Comparison of ENCODE assay signal across 1 cellular context in the genomic region with DNA sequence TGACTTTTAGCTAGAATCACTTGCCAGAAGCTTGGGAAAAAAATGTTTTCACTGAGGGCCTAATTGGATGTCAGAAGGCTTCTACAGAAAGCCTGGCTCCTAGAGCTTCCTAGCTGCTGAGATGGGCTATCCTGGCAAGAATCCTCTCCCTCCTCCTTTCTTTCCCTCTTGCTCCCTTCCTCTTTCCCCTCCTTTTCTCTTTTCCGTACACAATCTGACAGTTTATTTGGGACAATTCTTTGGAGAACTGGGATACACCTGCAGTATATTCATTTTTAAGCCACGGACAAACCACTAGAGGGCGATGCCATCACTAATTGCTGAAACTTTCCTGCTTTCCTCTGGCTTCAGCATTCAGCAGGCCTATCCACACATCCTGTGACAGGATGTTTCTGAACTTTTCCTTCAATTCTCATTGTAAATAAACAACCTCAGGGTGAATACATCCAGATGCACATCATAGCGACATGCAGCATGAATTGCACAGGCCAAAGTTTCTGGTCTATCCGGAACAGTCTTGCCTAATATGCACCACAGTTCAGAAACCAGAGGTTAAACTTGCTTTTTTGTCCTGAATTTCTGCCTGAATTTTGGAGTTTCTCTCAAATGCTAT.
A peak's percentile ranks its signal among the peaks of the same experiment; 100 is the strongest.
TF ChIP-seq lines count a peak whose summit lies in the region.

No MANE protein-coding gene starts in this region.

TF ChIP-seq in HepG2, 621 proteins besides CTCF, POLR2A, EP300 and RAD21 (continued from another document and continues in another):
- TF ChIP-seq, protein P1, sequence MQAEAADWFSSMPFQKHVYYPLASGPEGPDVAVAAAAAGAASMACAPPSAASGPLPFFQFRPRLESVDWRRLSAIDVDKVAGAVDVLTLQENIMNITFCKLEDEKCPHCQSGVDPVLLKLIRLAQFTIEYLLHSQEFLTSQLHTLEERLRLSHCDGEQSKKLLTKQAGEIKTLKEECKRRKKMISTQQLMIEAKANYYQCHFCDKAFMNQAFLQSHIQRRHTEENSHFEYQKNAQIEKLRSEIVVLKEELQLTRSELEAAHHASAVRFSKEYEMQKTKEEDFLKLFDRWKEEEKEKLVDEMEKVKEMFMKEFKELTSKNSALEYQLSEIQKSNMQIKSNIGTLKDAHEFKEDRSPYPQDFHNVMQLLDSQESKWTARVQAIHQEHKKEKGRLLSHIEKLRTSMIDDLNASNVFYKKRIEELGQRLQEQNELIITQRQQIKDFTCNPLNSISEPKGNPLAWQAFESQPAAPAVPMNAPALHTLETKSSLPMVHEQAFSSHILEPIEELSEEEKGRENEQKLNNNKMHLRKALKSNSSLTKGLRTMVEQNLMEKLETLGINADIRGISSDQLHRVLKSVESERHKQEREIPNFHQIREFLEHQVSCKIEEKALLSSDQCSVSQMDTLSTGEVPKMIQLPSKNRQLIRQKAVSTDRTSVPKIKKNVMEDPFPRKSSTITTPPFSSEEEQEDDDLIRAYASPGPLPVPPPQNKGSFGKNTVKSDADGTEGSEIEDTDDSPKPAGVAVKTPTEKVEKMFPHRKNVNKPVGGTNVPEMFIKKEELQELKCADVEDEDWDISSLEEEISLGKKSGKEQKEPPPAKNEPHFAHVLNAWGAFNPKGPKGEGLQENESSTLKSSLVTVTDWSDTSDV (CRISPR knock-in tag; IDR thresholded peaks at IDR 0.05) = no peak
- no peak; the same call in 1 of the 2 replicates for TF ChIP-seq KLF6 (CRISPR knock-in tag; IDR thresholded peaks at IDR 0.05)
- TF ChIP-seq TCF7L2 (IDR thresholded peaks at IDR 0.05; ENCODE audit: low read depth, low read length) = no peak
- no peak for TF ChIP-seq NR1H2 (CRISPR knock-in tag; IDR thresholded peaks at IDR 0.05; ENCODE audit: borderline replicate concordance, low read depth)
- TF ChIP-seq KDM4B (CRISPR knock-in tag; IDR thresholded peaks at IDR 0.05) = 0 out of 2 replicates have a peak, but pooled peaks have one; percentile 59
- TF ChIP-seq ZMAT3 (CRISPR knock-in tag; conservative IDR thresholded peaks at IDR 0.05) = no peak
- no peak for TF ChIP-seq KLF15 (CRISPR knock-in tag; IDR thresholded peaks at IDR 0.05; ENCODE audit: borderline replicate concordance)
- TF ChIP-seq, protein P2, sequence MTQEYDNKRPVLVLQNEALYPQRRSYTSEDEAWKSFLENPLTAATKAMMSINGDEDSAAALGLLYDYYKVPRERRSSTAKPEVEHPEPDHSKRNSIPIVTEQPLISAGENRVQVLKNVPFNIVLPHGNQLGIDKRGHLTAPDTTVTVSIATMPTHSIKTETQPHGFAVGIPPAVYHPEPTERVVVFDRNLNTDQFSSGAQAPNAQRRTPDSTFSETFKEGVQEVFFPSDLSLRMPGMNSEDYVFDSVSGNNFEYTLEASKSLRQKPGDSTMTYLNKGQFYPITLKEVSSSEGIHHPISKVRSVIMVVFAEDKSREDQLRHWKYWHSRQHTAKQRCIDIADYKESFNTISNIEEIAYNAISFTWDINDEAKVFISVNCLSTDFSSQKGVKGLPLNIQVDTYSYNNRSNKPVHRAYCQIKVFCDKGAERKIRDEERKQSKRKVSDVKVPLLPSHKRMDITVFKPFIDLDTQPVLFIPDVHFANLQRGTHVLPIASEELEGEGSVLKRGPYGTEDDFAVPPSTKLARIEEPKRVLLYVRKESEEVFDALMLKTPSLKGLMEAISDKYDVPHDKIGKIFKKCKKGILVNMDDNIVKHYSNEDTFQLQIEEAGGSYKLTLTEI (CRISPR knock-in tag; conservative IDR thresholded peaks at IDR 0.05) = no peak
- TF ChIP-seq BORCS8-MEF2B (CRISPR knock-in tag; IDR thresholded peaks at IDR 0.05) = no peak
- TF ChIP-seq ZNF605 (CRISPR knock-in tag; IDR thresholded peaks at IDR 0.05) = no peak
- TF ChIP-seq PHF8 (CRISPR knock-in tag; IDR thresholded peaks at IDR 0.05) = no peak
- 0 out of 2 replicates have a peak, but pooled peaks have one; percentile 58 for TF ChIP-seq BCL6 (CRISPR knock-in tag; IDR thresholded peaks at IDR 0.05)
- no peak for TF ChIP-seq SETDB1 (CRISPR knock-in tag; IDR thresholded peaks at IDR 0.05; ENCODE audit: borderline replicate concordance)
- TF ChIP-seq XBP1 (CRISPR knock-in tag; IDR thresholded peaks at IDR 0.05) = no peak
- peak; percentile 82; the same call in 1 of the 2 replicates for TF ChIP-seq NFIC (IDR thresholded peaks at IDR 0.05; ENCODE audit: low read length)
- TF ChIP-seq, protein P3, sequence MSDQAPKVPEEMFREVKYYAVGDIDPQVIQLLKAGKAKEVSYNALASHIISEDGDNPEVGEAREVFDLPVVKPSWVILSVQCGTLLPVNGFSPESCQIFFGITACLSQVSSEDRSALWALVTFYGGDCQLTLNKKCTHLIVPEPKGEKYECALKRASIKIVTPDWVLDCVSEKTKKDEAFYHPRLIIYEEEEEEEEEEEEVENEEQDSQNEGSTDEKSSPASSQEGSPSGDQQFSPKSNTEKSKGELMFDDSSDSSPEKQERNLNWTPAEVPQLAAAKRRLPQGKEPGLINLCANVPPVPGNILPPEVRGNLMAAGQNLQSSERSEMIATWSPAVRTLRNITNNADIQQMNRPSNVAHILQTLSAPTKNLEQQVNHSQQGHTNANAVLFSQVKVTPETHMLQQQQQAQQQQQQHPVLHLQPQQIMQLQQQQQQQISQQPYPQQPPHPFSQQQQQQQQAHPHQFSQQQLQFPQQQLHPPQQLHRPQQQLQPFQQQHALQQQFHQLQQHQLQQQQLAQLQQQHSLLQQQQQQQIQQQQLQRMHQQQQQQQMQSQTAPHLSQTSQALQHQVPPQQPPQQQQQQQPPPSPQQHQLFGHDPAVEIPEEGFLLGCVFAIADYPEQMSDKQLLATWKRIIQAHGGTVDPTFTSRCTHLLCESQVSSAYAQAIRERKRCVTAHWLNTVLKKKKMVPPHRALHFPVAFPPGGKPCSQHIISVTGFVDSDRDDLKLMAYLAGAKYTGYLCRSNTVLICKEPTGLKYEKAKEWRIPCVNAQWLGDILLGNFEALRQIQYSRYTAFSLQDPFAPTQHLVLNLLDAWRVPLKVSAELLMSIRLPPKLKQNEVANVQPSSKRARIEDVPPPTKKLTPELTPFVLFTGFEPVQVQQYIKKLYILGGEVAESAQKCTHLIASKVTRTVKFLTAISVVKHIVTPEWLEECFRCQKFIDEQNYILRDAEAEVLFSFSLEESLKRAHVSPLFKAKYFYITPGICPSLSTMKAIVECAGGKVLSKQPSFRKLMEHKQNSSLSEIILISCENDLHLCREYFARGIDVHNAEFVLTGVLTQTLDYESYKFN (CRISPR knock-in tag; conservative IDR thresholded peaks at IDR 0.05) = peak; percentile 93
- TF ChIP-seq ZZZ3 (CRISPR knock-in tag; IDR thresholded peaks at IDR 0.05; ENCODE audit: borderline replicate concordance) = no peak
- no peak for TF ChIP-seq ZFP1 (CRISPR knock-in tag; IDR thresholded peaks at IDR 0.05)
- 0 out of 2 replicates have a peak, but pooled peaks have one; percentile 67 for TF ChIP-seq MBD4 (IDR thresholded peaks at IDR 0.05; ENCODE audit: borderline replicate concordance, low read length)
- no peak for TF ChIP-seq JDP2 (CRISPR knock-in tag; IDR thresholded peaks at IDR 0.05; ENCODE audit: borderline replicate concordance)
- TF ChIP-seq BRCA1 (CRISPR knock-in tag; IDR thresholded peaks at IDR 0.05) = no peak
- TF ChIP-seq REL (CRISPR knock-in tag; conservative IDR thresholded peaks at IDR 0.05) = no peak
- no peak for TF ChIP-seq ZBTB3 (CRISPR knock-in tag; IDR thresholded peaks at IDR 0.05; ENCODE audit: borderline replicate concordance, low read depth)
- TF ChIP-seq ZNF205 (CRISPR knock-in tag; IDR thresholded peaks at IDR 0.05) = no peak
- TF ChIP-seq, protein P4, sequence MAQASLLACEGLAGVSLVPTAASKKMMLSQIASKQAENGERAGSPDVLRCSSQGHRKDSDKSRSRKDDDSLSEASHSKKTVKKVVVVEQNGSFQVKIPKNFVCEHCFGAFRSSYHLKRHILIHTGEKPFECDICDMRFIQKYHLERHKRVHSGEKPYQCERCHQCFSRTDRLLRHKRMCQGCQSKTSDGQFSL (CRISPR knock-in tag; IDR thresholded peaks at IDR 0.05) = no peak
- TF ChIP-seq ZNF138 (CRISPR knock-in tag; IDR thresholded peaks at IDR 0.05; ENCODE audit: low read depth) = no peak
- no peak for TF ChIP-seq IRX3 (CRISPR knock-in tag; IDR thresholded peaks at IDR 0.05; ENCODE audit: borderline replicate concordance, low read depth)
- TF ChIP-seq, protein P5, sequence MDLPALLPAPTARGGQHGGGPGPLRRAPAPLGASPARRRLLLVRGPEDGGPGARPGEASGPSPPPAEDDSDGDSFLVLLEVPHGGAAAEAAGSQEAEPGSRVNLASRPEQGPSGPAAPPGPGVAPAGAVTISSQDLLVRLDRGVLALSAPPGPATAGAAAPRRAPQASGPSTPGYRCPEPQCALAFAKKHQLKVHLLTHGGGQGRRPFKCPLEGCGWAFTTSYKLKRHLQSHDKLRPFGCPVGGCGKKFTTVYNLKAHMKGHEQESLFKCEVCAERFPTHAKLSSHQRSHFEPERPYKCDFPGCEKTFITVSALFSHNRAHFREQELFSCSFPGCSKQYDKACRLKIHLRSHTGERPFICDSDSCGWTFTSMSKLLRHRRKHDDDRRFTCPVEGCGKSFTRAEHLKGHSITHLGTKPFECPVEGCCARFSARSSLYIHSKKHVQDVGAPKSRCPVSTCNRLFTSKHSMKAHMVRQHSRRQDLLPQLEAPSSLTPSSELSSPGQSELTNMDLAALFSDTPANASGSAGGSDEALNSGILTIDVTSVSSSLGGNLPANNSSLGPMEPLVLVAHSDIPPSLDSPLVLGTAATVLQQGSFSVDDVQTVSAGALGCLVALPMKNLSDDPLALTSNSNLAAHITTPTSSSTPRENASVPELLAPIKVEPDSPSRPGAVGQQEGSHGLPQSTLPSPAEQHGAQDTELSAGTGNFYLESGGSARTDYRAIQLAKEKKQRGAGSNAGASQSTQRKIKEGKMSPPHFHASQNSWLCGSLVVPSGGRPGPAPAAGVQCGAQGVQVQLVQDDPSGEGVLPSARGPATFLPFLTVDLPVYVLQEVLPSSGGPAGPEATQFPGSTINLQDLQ (CRISPR knock-in tag; IDR thresholded peaks at IDR 0.05) = no peak
- no peak for TF ChIP-seq ZNF772 (CRISPR knock-in tag; IDR thresholded peaks at IDR 0.05)
- TF ChIP-seq ZNF570 (CRISPR knock-in tag; IDR thresholded peaks at IDR 0.05; ENCODE audit: borderline replicate concordance) = no peak
- TF ChIP-seq TBX3 (IDR thresholded peaks at IDR 0.05; ENCODE audit: borderline replicate concordance) = no peak
- TF ChIP-seq ARHGAP35 (CRISPR knock-in tag; IDR thresholded peaks at IDR 0.05; ENCODE audit: borderline replicate concordance) = no peak
- TF ChIP-seq, protein P6, sequence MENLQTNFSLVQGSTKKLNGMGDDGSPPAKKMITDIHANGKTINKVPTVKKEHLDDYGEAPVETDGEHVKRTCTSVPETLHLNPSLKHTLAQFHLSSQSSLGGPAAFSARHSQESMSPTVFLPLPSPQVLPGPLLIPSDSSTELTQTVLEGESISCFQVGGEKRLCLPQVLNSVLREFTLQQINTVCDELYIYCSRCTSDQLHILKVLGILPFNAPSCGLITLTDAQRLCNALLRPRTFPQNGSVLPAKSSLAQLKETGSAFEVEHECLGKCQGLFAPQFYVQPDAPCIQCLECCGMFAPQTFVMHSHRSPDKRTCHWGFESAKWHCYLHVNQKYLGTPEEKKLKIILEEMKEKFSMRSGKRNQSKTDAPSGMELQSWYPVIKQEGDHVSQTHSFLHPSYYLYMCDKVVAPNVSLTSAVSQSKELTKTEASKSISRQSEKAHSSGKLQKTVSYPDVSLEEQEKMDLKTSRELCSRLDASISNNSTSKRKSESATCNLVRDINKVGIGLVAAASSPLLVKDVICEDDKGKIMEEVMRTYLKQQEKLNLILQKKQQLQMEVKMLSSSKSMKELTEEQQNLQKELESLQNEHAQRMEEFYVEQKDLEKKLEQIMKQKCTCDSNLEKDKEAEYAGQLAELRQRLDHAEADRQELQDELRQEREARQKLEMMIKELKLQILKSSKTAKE (CRISPR knock-in tag; IDR thresholded peaks at IDR 0.05; ENCODE audit: borderline replicate concordance) = no peak
- no peak for TF ChIP-seq ZNF558 (CRISPR knock-in tag; IDR thresholded peaks at IDR 0.05; ENCODE audit: borderline replicate concordance)
- TF ChIP-seq PHB2 (IDR thresholded peaks at IDR 0.05; ENCODE audit: partially characterized antibody) = no peak
- no peak for TF ChIP-seq SKI (IDR thresholded peaks at IDR 0.05; ENCODE audit: partially characterized antibody)
- no peak for TF ChIP-seq U2AF1 (optimal IDR thresholded peaks at IDR 0.05; ENCODE audit: low read depth, low read length)
- TF ChIP-seq, protein P7, sequence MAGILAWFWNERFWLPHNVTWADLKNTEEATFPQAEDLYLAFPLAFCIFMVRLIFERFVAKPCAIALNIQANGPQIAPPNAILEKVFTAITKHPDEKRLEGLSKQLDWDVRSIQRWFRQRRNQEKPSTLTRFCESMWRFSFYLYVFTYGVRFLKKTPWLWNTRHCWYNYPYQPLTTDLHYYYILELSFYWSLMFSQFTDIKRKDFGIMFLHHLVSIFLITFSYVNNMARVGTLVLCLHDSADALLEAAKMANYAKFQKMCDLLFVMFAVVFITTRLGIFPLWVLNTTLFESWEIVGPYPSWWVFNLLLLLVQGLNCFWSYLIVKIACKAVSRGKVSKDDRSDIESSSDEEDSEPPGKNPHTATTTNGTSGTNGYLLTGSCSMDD (CRISPR knock-in tag; IDR thresholded peaks at IDR 0.05) = no peak
- no peak for TF ChIP-seq ZFP90 (CRISPR knock-in tag; IDR thresholded peaks at IDR 0.05; ENCODE audit: borderline replicate concordance)
- TF ChIP-seq ZNF383 (CRISPR knock-in tag; IDR thresholded peaks at IDR 0.05; ENCODE audit: borderline replicate concordance) = no peak
- TF ChIP-seq YEATS4 (CRISPR knock-in tag; IDR thresholded peaks at IDR 0.05; ENCODE audit: borderline replicate concordance) = no peak
- TF ChIP-seq, protein P8, sequence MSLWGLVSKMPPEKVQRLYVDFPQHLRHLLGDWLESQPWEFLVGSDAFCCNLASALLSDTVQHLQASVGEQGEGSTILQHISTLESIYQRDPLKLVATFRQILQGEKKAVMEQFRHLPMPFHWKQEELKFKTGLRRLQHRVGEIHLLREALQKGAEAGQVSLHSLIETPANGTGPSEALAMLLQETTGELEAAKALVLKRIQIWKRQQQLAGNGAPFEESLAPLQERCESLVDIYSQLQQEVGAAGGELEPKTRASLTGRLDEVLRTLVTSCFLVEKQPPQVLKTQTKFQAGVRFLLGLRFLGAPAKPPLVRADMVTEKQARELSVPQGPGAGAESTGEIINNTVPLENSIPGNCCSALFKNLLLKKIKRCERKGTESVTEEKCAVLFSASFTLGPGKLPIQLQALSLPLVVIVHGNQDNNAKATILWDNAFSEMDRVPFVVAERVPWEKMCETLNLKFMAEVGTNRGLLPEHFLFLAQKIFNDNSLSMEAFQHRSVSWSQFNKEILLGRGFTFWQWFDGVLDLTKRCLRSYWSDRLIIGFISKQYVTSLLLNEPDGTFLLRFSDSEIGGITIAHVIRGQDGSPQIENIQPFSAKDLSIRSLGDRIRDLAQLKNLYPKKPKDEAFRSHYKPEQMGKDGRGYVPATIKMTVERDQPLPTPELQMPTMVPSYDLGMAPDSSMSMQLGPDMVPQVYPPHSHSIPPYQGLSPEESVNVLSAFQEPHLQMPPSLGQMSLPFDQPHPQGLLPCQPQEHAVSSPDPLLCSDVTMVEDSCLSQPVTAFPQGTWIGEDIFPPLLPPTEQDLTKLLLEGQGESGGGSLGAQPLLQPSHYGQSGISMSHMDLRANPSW (CRISPR knock-in tag; IDR thresholded peaks at IDR 0.05; ENCODE audit: borderline replicate concordance) = no peak
- TF ChIP-seq ZNF749 (CRISPR knock-in tag; IDR thresholded peaks at IDR 0.05; ENCODE audit: borderline replicate concordance) = no peak
- no peak for TF ChIP-seq SIN3A (IDR thresholded peaks at IDR 0.05; ENCODE audit: borderline replicate concordance, low read depth, low read length)
- no peak for TF ChIP-seq RARG (CRISPR knock-in tag; IDR thresholded peaks at IDR 0.05; ENCODE audit: low read depth)
